ENCODE assay signal across 8 cellular contexts in genomic region chr2:118014492-118014824, GRCh38. TPM values are rescaled to one million over a fixed set of nuclear protein-coding genes. Genes with fewer than 3 reads are reported as not detected.
A peak's percentile ranks its signal among the peaks of the same experiment; 100 is the strongest.
DNase-seq lines count a peak whose midpoint lies in the region; ATAC-seq and TF ChIP-seq lines count a peak whose summit lies in the region.

No MANE protein-coding gene starts in this region.

- H3K27ac ChIP-seq in DND-41 (ENCODE audit: low read length) = peak overlapping the region; percentile 32
- H3K27ac ChIP-seq in OCI-LY1 (ENCODE audit: low read depth, low read length, poor library complexity, severe bottlenecking) = no peak overlapping the region
- H3K27ac ChIP-seq in neural cell (ENCODE audit: low read length) = no peak overlapping the region

- DNase-seq in DND-41 = no peak
- peak; percentile 18 for DNase-seq in effector CD8-positive, alpha-beta T cell (lab: John Stamatoyannopoulos, UW)
- DNase-seq in GF-D8 (lab: John Stamatoyannopoulos, UW) = no peak
- DNase-seq in NCI-H2081 (lab: John Stamatoyannopoulos, UW) = no peak

- no peak for ATAC-seq in DND-41 (ENCODE audit: insufficient read depth, low read depth)
- no peak for ATAC-seq in HG03565 (IDR thresholded peaks at IDR 0.05; ENCODE audit: unreplicated experiment)
- no peak for ATAC-seq in HG02981 (IDR thresholded peaks at IDR 0.05; ENCODE audit: unreplicated experiment)

- H3K27me3 ChIP-seq in DND-41 (ENCODE audit: insufficient read depth, low read length, poor library complexity) (no peaks in the 10 kb centered on the region), OCI-LY1 (ENCODE audit: insufficient read depth, low read length) (no peaks in the 10 kb centered on the region; the same call in 1 of the 2 replicates), neural cell (ENCODE audit: insufficient read depth, low read depth, low read length) (peaks cover 10% of the 10 kb centered on the region)

- peaks cover 44% of the 10 kb centered on the region for H3K79me2 ChIP-seq in DND-41 (ENCODE audit: insufficient read depth, low read length)
- peaks cover 29% of the 10 kb centered on the region for H3K79me2 ChIP-seq in OCI-LY1 (ENCODE audit: insufficient read depth, low read length)
- H3K79me2 ChIP-seq in neural cell (replicated peaks; ENCODE audit: insufficient read depth, low read length) = peaks cover 17% of the 10 kb centered on the region

- no peaks in the 10 kb centered on the region for H3F3A ChIP-seq in OCI-LY1 (ENCODE audit: insufficient read depth, low read length)
- H3F3A ChIP-seq in neural cell (ENCODE audit: insufficient read depth, low read length, poor library complexity, severe bottlenecking) = no peaks in the 10 kb centered on the region

- TF ChIP-seq CTCF in DND-41 (IDR thresholded peaks at IDR 0.05; ENCODE audit: borderline replicate concordance, extremely low read depth, low read length, poor library complexity, severe bottlenecking) (no peak), OCI-LY1 (IDR thresholded peaks at IDR 0.05; ENCODE audit: low read length) (no peak), neural cell (IDR thresholded peaks at IDR 0.05; ENCODE audit: poor library complexity, severe bottlenecking) (no peak)

- H2AFZ ChIP-seq in DND-41 (ENCODE audit: low read depth, low read length) (peak overlapping the region; percentile 79), OCI-LY1 (ENCODE audit: low read length) (peak overlapping the region; percentile 67; the same call in 1 of the 2 replicates), neural cell (ENCODE audit: low read depth, low read length) (peak overlapping the region; percentile 63)

- no peak for TF ChIP-seq RAD21 in neural cell (conservative IDR thresholded peaks at IDR 0.05)

- H3K4me2 ChIP-seq in DND-41 (ENCODE audit: insufficient read depth, low read length) (peak overlapping the region; percentile 100), OCI-LY1 (ENCODE audit: low read length) (peak overlapping the region; percentile 74), neural cell (ENCODE audit: low read length) (peak overlapping the region; percentile 68)

- H3K4me1 ChIP-seq in DND-41 (ENCODE audit: insufficient read depth, low read length) = peaks cover 34% of the 10 kb centered on the region
- H3K4me1 ChIP-seq in OCI-LY1 (ENCODE audit: insufficient read depth, low read length, severe bottlenecking) = peaks cover 23% of the 10 kb centered on the region

- no peak for TF ChIP-seq EP300 in neural cell (conservative IDR thresholded peaks at IDR 0.05; ENCODE audit: poor library complexity, severe bottlenecking)

- H3K36me3 ChIP-seq in DND-41 (ENCODE audit: insufficient read depth, low read length) (peaks cover 5% of the 10 kb centered on the region), OCI-LY1 (ENCODE audit: insufficient read depth, low read length) (no peaks in the 10 kb centered on the region), neural cell (ENCODE audit: insufficient read depth, low read length) (no peaks in the 10 kb centered on the region)

- H3K9ac ChIP-seq in DND-41 (ENCODE audit: low read depth, low read length) = peak overlapping the region; percentile 85
- H3K9ac ChIP-seq in OCI-LY1 (ENCODE audit: low read length) = peak overlapping the region; percentile 91
- H3K9ac ChIP-seq in neural cell (ENCODE audit: low read length) = peak overlapping the region; percentile 72

- H3K4me3 ChIP-seq in DND-41 (ENCODE audit: low read depth in 1 of 2, low read length in 2 of 2) (peak overlapping the region; percentile 90 to 97), OCI-LY1 (ENCODE audit: low read depth, low read length, poor library complexity, severe bottlenecking) (peak overlapping the region; percentile 92), neural cell (ENCODE audit: low read length) (peak overlapping the region; percentile 99)

- no peaks in the 10 kb centered on the region for H3K9me2 ChIP-seq in OCI-LY1 (ENCODE audit: low read depth, low read length)
- no peaks in the 10 kb centered on the region for H3K9me2 ChIP-seq in neural cell (ENCODE audit: insufficient read depth, low read length)

- H4K20me1 ChIP-seq in DND-41 (ENCODE audit: insufficient read depth, low read length) (peaks cover 29% of the 10 kb centered on the region), OCI-LY1 (ENCODE audit: insufficient read depth, low read length) (peaks cover 5% of the 10 kb centered on the region; the same call in 1 of the 2 replicates), neural cell (ENCODE audit: insufficient read depth) (no peaks in the 10 kb centered on the region)

- H3K9me3 ChIP-seq in DND-41 (ENCODE audit: insufficient read depth, low read length, severe bottlenecking) (no peaks in the 10 kb centered on the region), OCI-LY1 (ENCODE audit: low read length) (no peaks in the 10 kb centered on the region), neural cell (ENCODE audit: low read length) (no peaks in the 10 kb centered on the region)

TF ChIP-seq in neural cell, 6 proteins besides CTCF, POLR2A, EP300 and RAD21:
- TF ChIP-seq REST (IDR thresholded peaks at IDR 0.05; ENCODE audit: borderline replicate concordance) = no peak
- TF ChIP-seq EZH2 (IDR thresholded peaks at IDR 0.05; ENCODE audit: borderline replicate concordance, insufficient read depth, low read length, poor library complexity, severe bottlenecking) = no peak
- no peak for TF ChIP-seq POLR2AphosphoS5 (IDR thresholded peaks at IDR 0.05)
- TF ChIP-seq MXI1 (conservative IDR thresholded peaks at IDR 0.05; ENCODE audit: poor library complexity, severe bottlenecking) = no peak
- TF ChIP-seq TAF1 (IDR thresholded peaks at IDR 0.05; ENCODE audit: low read depth) = no peak
- TF ChIP-seq SMC3 (conservative IDR thresholded peaks at IDR 0.05; ENCODE audit: poor library complexity) = no peak
TF ChIP-seq in neural cell: peak in this region for 0.

RNA-seq across cellular contexts. Expression of gene CCDC93, which starts 0.6 kb away (rescaled TPM):
- 98.4 and 112 TPM in 2 replicates for polyA plus RNA-seq in neural cell
- polyA minus RNA-seq in neural cell = 63.6 and 69.6 TPM in 2 replicates
